Comparison of ENCODE assay signal across 30 cellular contexts in genomic region chr14:102696332-102696731, GRCh38.
DNase-seq lines count a peak whose midpoint lies in the region; ATAC-seq, FAIRE-seq and TF ChIP-seq lines count a peak whose summit lies in the region.
"Had no signal": no experiment of that assay in that cellular context is flagged by ENCODE, and none has a peak within 500 bp of the region (broad histone marks: within the 10 kb centered on the region; RNA-seq: fewer than 3 reads in every experiment).

No MANE protein-coding gene starts in this region.

- peaks cover 36% of the 10 kb centered on the region for H3K4me1 ChIP-seq in A549
- peaks cover 37% of the 10 kb centered on the region for H3K4me1 ChIP-seq in neural progenitor cell
- H3K4me1 ChIP-seq: SJSA1 had no signal

- TF ChIP-seq EP300 in A549 (IDR thresholded peaks at IDR 0.05) = no peak

- peaks cover 86% of the 10 kb centered on the region for H3K79me2 ChIP-seq in neural progenitor cell (ENCODE audit: low read depth)

- no peak for TF ChIP-seq RAD21 in A549 (conservative IDR thresholded peaks at IDR 0.05 in 1 of 2, IDR thresholded peaks at IDR 0.05 in 1 of 2)

- no peaks in the 10 kb centered on the region for H3K27me3 ChIP-seq in neural progenitor cell
- H3K27me3 ChIP-seq: esophagus muscularis mucosa, SJSA1, spleen, thyroid gland had no signal

- peaks cover 30% of the 10 kb centered on the region for H3K4me1 Mint-ChIP-seq in neural progenitor cell

- H3K4me2 ChIP-seq in A549 = peak overlapping the region; percentile 40
- H3K4me2 ChIP-seq in neural progenitor cell = peak overlapping the region; percentile 25

- 56% methylated on average over 8 of the region's 8 CpGs for WGBS in A549 (ENCODE audit: missing lambda C conversion rate)

- CTCF ChIA-PET in A549 (lab: Yijun Ruan, JAX) = interaction anchor here (0.6 to 3.8 kb wide), 11 partner anchors 8 to 1338 kb away, joined by 3 to 34 read pairs (median 4); no protein-coding TSS in a partner anchor

- 0 out of 3 replicates have a peak, but pooled peaks cover 3% of the 10 kb centered on the region for H3K9me3 ChIP-seq in A549
- peaks cover 3% of the 10 kb centered on the region; the same call in 1 of the 2 replicates for H3K9me3 ChIP-seq in SK-N-MC (ENCODE audit: low read depth, low read length)
- H3K9me3 ChIP-seq in neural progenitor cell (ENCODE audit: low read depth) = no peaks in the 10 kb centered on the region
- H3K9me3 ChIP-seq: esophagus muscularis mucosa, SJSA1, spleen, thyroid gland had no signal

- no peak for TF ChIP-seq CTCF in A549 (IDR thresholded peaks at IDR 0.05)
- no peak for TF ChIP-seq CTCF in neural progenitor cell (IDR thresholded peaks at IDR 0.05)

- H3K4me3 ChIP-seq in A549 (no peak overlapping the region), SK-N-MC (peak overlapping the region; percentile 36), neural progenitor cell (no peak overlapping the region)
- H3K4me3 ChIP-seq: esophagus muscularis mucosa, GM23248, lung, SJSA1, spleen, thyroid gland had no signal

- H3K36me3 ChIP-seq in SK-N-MC (ENCODE audit: insufficient read depth, low read length) (peaks cover 42% of the 10 kb centered on the region), neural progenitor cell (no peaks in the 10 kb centered on the region)
- H3K36me3 ChIP-seq: esophagus muscularis mucosa, SJSA1, thyroid gland had no signal

- H3K27me3 Mint-ChIP-seq in neural progenitor cell (ENCODE audit: insufficient read depth, low read depth) = no peaks in the 10 kb centered on the region
- H3K27me3 Mint-ChIP-seq: activated CD4-positive, alpha-beta T cell treated with anti-CD3 and anti-CD28 coated beads, Interleukin-2, amount 10 ng/mL, durations not matched to agents 24 days and 14 days; B cell had no signal

- no peak overlapping the region for H3K4me3 Mint-ChIP-seq in neural progenitor cell
- H3K4me3 Mint-ChIP-seq: activated CD4-positive, alpha-beta T cell treated with anti-CD3 and anti-CD28 coated beads, Interleukin-2, amount 10 ng/mL, durations not matched to agents 24 days and 14 days; activated naive CD4-positive, alpha-beta T cell treated with anti-CD3 and anti-CD28 coated beads for 36 hours; activated T-cell treated with anti-CD3 and anti-CD28 coated beads, Interleukin-2, amount 50 U/mL, for 72 hours; B cell had no signal

- H3K9ac ChIP-seq in SK-N-MC (ENCODE audit: insufficient read length) (peak overlapping the region; percentile 30), neural progenitor cell (no peak overlapping the region)
- H3K9ac ChIP-seq: GM23248 had no signal

- ATAC-seq in A549 (no peak), HG02623 (IDR thresholded peaks at IDR 0.05; ENCODE audit: unreplicated experiment) (no peak), GM18867 (IDR thresholded peaks at IDR 0.05; ENCODE audit: unreplicated experiment) (no peak)
- ATAC-seq: activated T-cell treated with anti-CD3 and anti-CD28 coated beads, Interleukin-2, amount 50 U/mL, for 72 hours had no signal

- no peak for DNase-seq in A549 (ENCODE audit: low read depth in 1 of 2, low spot score in 1 of 2)
- no peak for DNase-seq in SK-N-MC (ENCODE audit: low read depth, low spot score)
- peak; percentile 18 for DNase-seq in kidney tubule cell (ENCODE audit: low spot score)
- DNase-seq in neural progenitor cell (ENCODE audit: low spot score) = no peak
- no peak for DNase-seq in midbrain (lab: John Stamatoyannopoulos, UW)
- no peak for DNase-seq in SHP77 (lab: John Stamatoyannopoulos, UW)
- DNase-seq: activated CD4-positive, alpha-beta T cell treated with anti-CD3 and anti-CD28 coated beads, Interleukin-2, amount 10 ng/mL, durations not matched to agents 24 days and 14 days; activated naive CD4-positive, alpha-beta T cell treated with anti-CD3 and anti-CD28 coated beads for 36 hours; activated T-cell treated with anti-CD3 and anti-CD28 coated beads, Interleukin-2, amount 50 U/mL, for 72 hours; DMS53; foreskin melanocyte; hippocampal formation; NCI-H1694 treated with DMSO at 0.1 percent for 48 hours; NCI-H2171; NCI-H510A treated with DMSO at 0.1 percent for 48 hours; spleen; stimulated activated CD4-positive, alpha-beta T cell treated with anti-CD3 and anti-CD28 coated beads, Interleukin-2, amount 100 ng/mL, for 48 hours; stimulated activated naive CD4-positive, alpha-beta T cell treated with Interleukin-2 at 50 U/mL for 16 hours; thyroid gland had no signal

- no peak overlapping the region for H3K27ac Mint-ChIP-seq in neural progenitor cell
- H3K27ac Mint-ChIP-seq: activated CD4-positive, alpha-beta T cell treated with anti-CD3 and anti-CD28 coated beads, Interleukin-2, amount 10 ng/mL, durations not matched to agents 24 days and 14 days; activated naive CD4-positive, alpha-beta T cell treated with anti-CD3 and anti-CD28 coated beads for 36 hours; activated T-cell treated with anti-CD3 and anti-CD28 coated beads, Interleukin-2, amount 50 U/mL, for 72 hours; B cell had no signal

- H3K36me3 Mint-ChIP-seq in neural progenitor cell = peaks cover 7% of the 10 kb centered on the region

- POLR2A ChIA-PET in A549 (lab: Yijun Ruan, JAX) = no interaction called here

- H4K20me1 ChIP-seq in neural progenitor cell (ENCODE audit: low read depth) = peaks cover 49% of the 10 kb centered on the region

- H3K9me3 Mint-ChIP-seq in neural progenitor cell = no peaks in the 10 kb centered on the region
- H3K9me3 Mint-ChIP-seq: activated CD4-positive, alpha-beta T cell treated with anti-CD3 and anti-CD28 coated beads, Interleukin-2, amount 10 ng/mL, durations not matched to agents 24 days and 14 days; activated naive CD4-positive, alpha-beta T cell treated with anti-CD3 and anti-CD28 coated beads for 36 hours; activated T-cell treated with anti-CD3 and anti-CD28 coated beads, Interleukin-2, amount 50 U/mL, for 72 hours had no signal

- no peak for TF ChIP-seq POLR2A in A549 (IDR thresholded peaks at IDR 0.05; ENCODE audit: low read length)

- peaks cover 35% of the 10 kb centered on the region for H3F3A ChIP-seq in neural progenitor cell (ENCODE audit: low read depth)

- H3K27ac ChIP-seq in A549 (peak overlapping the region in 1 of 2 experiments; percentile 28; a peak in 1 of 6 replicates), SK-N-MC (peak overlapping the region; percentile 89), neural progenitor cell (no peak overlapping the region)
- H3K27ac ChIP-seq: esophagus muscularis mucosa, GM23248, SJSA1, spleen, thyroid gland had no signal

- FAIRE-seq in A549 (lab: Jason Lieb, UNC) = no peak
- FAIRE-seq: bronchial epithelial cell, colon, G401.6, TTC549 had no signal

- H2AFZ ChIP-seq in neural progenitor cell (replicated peaks) = no peak overlapping the region
- H2AFZ ChIP-seq: GM23248 had no signal

TF ChIP-seq in A549, 52 proteins besides CTCF, POLR2A, EP300 and RAD21:
- TF ChIP-seq ZNF302 (CRISPR knock-in tag; IDR thresholded peaks at IDR 0.05) = no peak
- TF ChIP-seq NFE2L2 (conservative IDR thresholded peaks at IDR 0.05; ENCODE audit: low read length) = no peak
- TF ChIP-seq PBX3 (IDR thresholded peaks at IDR 0.05) = no peak
- no peak for TF ChIP-seq HEYL (CRISPR knock-in tag; IDR thresholded peaks at IDR 0.05)
- no peak for TF ChIP-seq ZC3H11A (IDR thresholded peaks at IDR 0.05)
- TF ChIP-seq NPAS2 (CRISPR knock-in tag; IDR thresholded peaks at IDR 0.05; ENCODE audit: borderline replicate concordance) = no peak
- no peak for TF ChIP-seq CBX8 (IDR thresholded peaks at IDR 0.05)
- no peak for TF ChIP-seq HOXB5 (CRISPR knock-in tag; IDR thresholded peaks at IDR 0.05)
